In genomic region chr7:72858846-72859400, GRCh38 we compare ENCODE assay signal across 6 cellular contexts. TPM values are rescaled to one million over a fixed set of nuclear protein-coding genes. Genes with fewer than 3 reads are reported as not detected.
DNase-seq lines count a peak whose midpoint lies in the region; ATAC-seq, FAIRE-seq and TF ChIP-seq lines count a peak whose summit lies in the region.
"Not testable (repeated sequence)": the region's sequence is repeated elsewhere in the genome, so short reads cannot be mapped to it uniquely, and the experiment has no call there.

No MANE protein-coding gene starts in this region.

- not testable (repeated sequence) for H3K79me2 ChIP-seq in GM12878 (ENCODE audit: control insufficient read depth, insufficient read depth, low read length)

- SMC1A ChIA-PET in GM12878 (lab: Charles Lee; ENCODE audit: uncharacterized antibody, unreplicated experiment), result interaction anchor here (1.1 kb wide), 1 partner anchor 17 kb away, joined by 3 read pairs; no protein-coding TSS in a partner anchor

- not testable (repeated sequence) for H3K4me3 ChIP-seq in GM06990 (replicated peaks; ENCODE audit: low read depth, low read length); GM12865 (ENCODE audit: low read depth, low read length); GM12878

- not testable (repeated sequence) for TF ChIP-seq RAD21 in GM12878 (IDR thresholded peaks at IDR 0.05; ENCODE audit: insufficient read depth, low read depth, low read length)

- 7% methylated on average over 9 of the region's 9 CpGs for WGBS in GM12878 (ENCODE audit: insufficient coverage, insufficient replicate concordance, low lambda C conversion rate, missing lambda C conversion rate)

- CTCF ChIA-PET in GM12878 (lab: Yijun Ruan, JAX), result interaction anchor here (0.9 kb wide), 1 partner anchor 56 kb away, joined by 3 read pairs; no protein-coding TSS in a partner anchor

- not testable (repeated sequence) for H4K20me1 ChIP-seq in GM12878 (ENCODE audit: control insufficient read depth, insufficient read depth)

- FAIRE-seq in GM18507 (lab: Jason Lieb, UNC), result peak; percentile 29
- peak; percentile 23 for FAIRE-seq in GM12878 (lab: Jason Lieb, UNC)

- not testable (repeated sequence) for H3K9ac ChIP-seq in GM12878 (ENCODE audit: control insufficient read depth, insufficient read depth, low read length)

- in situ Hi-C loops in GM12878 (cut with MboI), result not testable (repeated sequence)

- H3K27me3 Mint-ChIP-seq in memory B cell; stimulated activated naive B cell treated with anti-CD40 and anti-IgM and Interleukin-4, amounts not matched to agents 10 μg/mL and 1 μg/mL and 100 μg/mL, for 72 hours: not testable (repeated sequence)

- DNase-seq in GM06990 (ENCODE audit: extremely low read depth, insufficient read length) (peak; percentile 12), GM12865 (ENCODE audit: low read depth) (peak; percentile 60), GM12878 (ENCODE audit: low read depth, low spot score) (peak; percentile 28), memory B cell (ENCODE audit: low spot score in 2 of 2) (peak in 1 of 2 donors; percentile 16)
- not testable (repeated sequence) for DNase-seq in GM18507 (ENCODE audit: extremely low spot score, insufficient read length, low read depth)
- peak; percentile 12 for DNase-seq in stimulated activated naive B cell treated with anti-CD40 and anti-IgM and Interleukin-4, amounts not matched to agents 10 μg/mL and 1 μg/mL and 100 μg/mL, for 72 hours

- H3K36me3 ChIP-seq in GM06990 (ENCODE audit: control insufficient read depth, insufficient read depth, low read length); GM12878 (ENCODE audit: control insufficient read depth in 2 of 2, insufficient read depth in 2 of 2, low read length in 1 of 2): not testable (repeated sequence)

- POLR2A ChIA-PET in GM12878 (lab: Charles Lee), result interaction anchor here (0.5 to 0.6 kb wide), 2 partner anchors 31 to 64 kb away, joined by 3 read pairs; partner anchors contain the start of gene TYW1B

- H3K4me1 ChIP-seq in GM12878 (ENCODE audit: control insufficient read depth, insufficient read depth, low read length), result not testable (repeated sequence)

- H3K27ac ChIP-seq in GM12878 (ENCODE audit: control insufficient read depth, insufficient read depth), result peak overlapping the region; percentile 48

- not testable (repeated sequence) for H3K27me3 ChIP-seq in GM06990 (replicated peaks; ENCODE audit: control insufficient read depth, insufficient read depth, low read length); GM12878 (replicated peaks in 1 of 2; ENCODE audit: control insufficient read depth in 2 of 2, insufficient read depth in 2 of 2, low read length in 1 of 2)

- H3K27ac Mint-ChIP-seq in memory B cell, result peak overlapping the region; percentile 24
- H3K27ac Mint-ChIP-seq in stimulated activated naive B cell treated with anti-CD40 and anti-IgM and Interleukin-4, amounts not matched to agents 10 μg/mL and 1 μg/mL and 100 μg/mL, for 72 hours, result not testable (repeated sequence)

- not testable (repeated sequence) for H3K36me3 Mint-ChIP-seq in memory B cell; stimulated activated naive B cell treated with anti-CD40 and anti-IgM and Interleukin-4, amounts not matched to agents 10 μg/mL and 1 μg/mL and 100 μg/mL, for 72 hours

- RAD21 ChIA-PET in GM12878 (lab: Charles Lee; ENCODE audit: unreplicated experiment), result interaction anchor here (0.6 kb wide), 1 partner anchor 35 kb away, joined by 4 read pairs; no protein-coding TSS in a partner anchor

- intact Hi-C loops in GM12878 (cut with micrococcal nuclease; ENCODE audit: unreplicated experiment), result not testable (repeated sequence)

- H3K9me3 Mint-ChIP-seq in memory B cell; stimulated activated naive B cell treated with anti-CD40 and anti-IgM and Interleukin-4, amounts not matched to agents 10 μg/mL and 1 μg/mL and 100 μg/mL, for 72 hours: not testable (repeated sequence)

- not testable (repeated sequence) for H3K4me1 Mint-ChIP-seq in memory B cell; stimulated activated naive B cell treated with anti-CD40 and anti-IgM and Interleukin-4, amounts not matched to agents 10 μg/mL and 1 μg/mL and 100 μg/mL, for 72 hours

- not testable (repeated sequence) for BruUV-seq in GM12878 (replicated peaks; lab: Mats Ljungman, UMichigan)

- not testable (repeated sequence) for ATAC-seq in GM12878; memory B cell (ENCODE audit: low read depth); stimulated activated naive B cell treated with anti-CD40 and anti-IgM and Interleukin-4, amounts not matched to agents 10 μg/mL and 1 μg/mL and 100 μg/mL, for 72 hours (replicated peaks)

- not testable (repeated sequence) for TF ChIP-seq EP300 in GM12878 (IDR thresholded peaks at IDR 0.05; ENCODE audit: borderline replicate concordance in 1 of 2, control insufficient read depth in 1 of 2, low read depth in 2 of 2, low read length in 2 of 2)

- peak overlapping the region; percentile 74 for H2AFZ ChIP-seq in GM12878 (ENCODE audit: control insufficient read depth, low read depth, low read length)

- TF ChIP-seq POLR2A in GM12878 (IDR thresholded peaks at IDR 0.05; ENCODE audit: low read depth, low read length), result not testable (repeated sequence)

- H3K4me2 ChIP-seq in GM12878 (ENCODE audit: control insufficient read depth, insufficient read depth), result not testable (repeated sequence)

- not testable (repeated sequence) for TF ChIP-seq CTCF in GM06990 (IDR thresholded peaks at IDR 0.05; ENCODE audit: insufficient read depth, low read length, poor library complexity, severe bottlenecking); GM12865 (IDR thresholded peaks at IDR 0.05; ENCODE audit: insufficient read depth, low read depth, low read length, missing control alignments); GM12878 (IDR thresholded peaks at IDR 0.05 in 2 of 3, conservative IDR thresholded peaks at IDR 0.05 in 1 of 3; ENCODE audit: control insufficient read depth in 2 of 3, extremely low read depth in 1 of 3, insufficient read depth in 1 of 3, low read depth in 3 of 3, low read length in 3 of 3)

- not testable (repeated sequence) for H3K9me3 ChIP-seq in GM12878 (replicated peaks; ENCODE audit: control insufficient read depth, insufficient read depth, low read length)

- not testable (repeated sequence) for H3K4me3 Mint-ChIP-seq in memory B cell
- H3K4me3 Mint-ChIP-seq in stimulated activated naive B cell treated with anti-CD40 and anti-IgM and Interleukin-4, amounts not matched to agents 10 μg/mL and 1 μg/mL and 100 μg/mL, for 72 hours, result peak overlapping the region in 1 of 2 donors; percentile 22

TF ChIP-seq in GM12878, 131 proteins besides CTCF, POLR2A, EP300 and RAD21 (continues in another document):
- TF ChIP-seq ZNF687 (IDR thresholded peaks at IDR 0.05), result peak; percentile 44; the same call in 1 of the 2 replicates

RNA-seq across cellular contexts. Expression of gene TYW1B, which starts 30.9 kb away (rescaled TPM):
- 17.4 and 21.1 TPM in 2 replicates for total RNA-seq in GM12878 (2013; cell fraction: nucleolus; rRNA removed)
- total RNA-seq in GM12878 (2014; rRNA removed), result 5.1 and 6.0 TPM in 2 replicates
- total RNA-seq in GM12878 (2014; rRNA removed; fragmentation: Illumina TruSeq; extraction: Trizol), result 6.6 and 7.0 TPM in 2 replicates
- total RNA-seq in GM12878 (2021), result 4.3 TPM in 2 replicates
- 1.7 TPM for polyA plus RNA-seq in GM12878 (2011; ENCODE audit: low read depth)
- 5.1 and 5.6 TPM in 2 replicates for polyA plus RNA-seq in GM12878 (2011; rRNA removed)
- 2.9 and 3.5 TPM in 2 replicates for polyA plus RNA-seq in GM12878 (2011; cell fraction: cytosol; rRNA removed)
- 3.2 and 4.0 TPM in 2 replicates for polyA plus RNA-seq in GM12878 (2011; cell fraction: nucleus; rRNA removed)
- polyA plus RNA-seq in GM12878 (2012), result 1.8 and 2.3 TPM in 2 replicates
- polyA plus RNA-seq in GM12878 (2014; fragmentation: Illumina TruSeq; extraction: Trizol), result 5.5 and 5.6 TPM in 2 replicates
- 1 to 10 TPM; 3.5 to 3.7 TPM for polyA plus RNA-seq in GM12878 (2014; fragmentation: Nextera tagmentation; extraction: Ambion mirVana)
- polyA plus RNA-seq in GM12878 (2014; rRNA removed), result 3.7 and 4.0 TPM in 2 replicates
- polyA plus RNA-seq in GM12878 (2016; fragmentation: Nextera tagmentation; extraction: Ambion mirVana), result 1 to 10 TPM; 5.6 to 6.5 TPM
- 11.8 and 16.9 TPM in 2 replicates for polyA minus RNA-seq in GM12878 (2011; rRNA and poly(A)+ RNA removed)
- polyA minus RNA-seq in GM12878 (2011; cell fraction: cytosol; rRNA and poly(A)+ RNA removed), result 2.2 and 2.4 TPM in 2 replicates
- polyA minus RNA-seq in GM12878 (2011; cell fraction: nucleus; rRNA and poly(A)+ RNA removed), result 7.6 and 12.0 TPM in 2 replicates
